ENCODE assay signal across 12 cellular contexts in the genomic region with DNA sequence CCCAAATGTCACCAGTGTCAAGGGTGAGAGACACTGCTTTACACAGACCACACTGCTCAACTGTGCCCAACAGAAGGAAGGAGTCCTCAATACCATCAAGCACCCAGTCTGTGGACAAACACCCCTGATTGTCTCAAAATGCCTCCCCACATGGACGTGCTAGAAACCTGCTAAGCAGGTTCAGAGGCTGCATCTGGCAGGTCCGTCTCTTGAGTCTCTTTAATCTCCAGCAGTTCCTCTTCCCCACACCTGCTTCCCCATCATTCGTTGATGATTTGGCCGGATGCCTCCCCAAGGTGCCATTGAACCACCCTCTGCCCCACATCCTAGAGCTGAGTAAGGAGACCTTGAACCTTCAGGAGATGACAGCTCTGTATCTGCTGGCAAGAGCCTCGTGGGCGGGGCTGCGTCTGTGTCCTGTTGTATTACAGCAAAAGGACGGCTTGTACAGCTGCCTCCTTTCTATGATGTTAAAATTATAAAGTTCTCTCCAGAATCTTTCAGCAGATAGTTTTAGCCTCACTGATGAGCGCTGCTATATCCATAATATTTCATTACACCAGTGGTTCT.
DNase-seq lines count a peak whose midpoint lies in the region; ATAC-seq lines count a peak whose summit lies in the region.
"Had no signal": no experiment of that assay in that cellular context is flagged by ENCODE, and none has a peak within 500 bp of the region (broad histone marks: within the 10 kb centered on the region; RNA-seq: fewer than 3 reads in every experiment).

No MANE protein-coding gene starts in this region.

- no peaks in the 10 kb centered on the region for H3K9me3 Mint-ChIP-seq in memory B cell
- H3K9me3 Mint-ChIP-seq: nephron had no signal

- no peak for ATAC-seq in memory B cell (ENCODE audit: low read depth)
- ATAC-seq in GM21526 (IDR thresholded peaks at IDR 0.05; ENCODE audit: low FRiP score, unreplicated experiment), result no peak
- ATAC-seq: gastroesophageal sphincter had no signal

- H3K27me3 Mint-ChIP-seq in memory B cell, result no peaks in the 10 kb centered on the region

- no peak overlapping the region for H3K4me3 Mint-ChIP-seq in memory B cell
- H3K4me3 Mint-ChIP-seq: nephron had no signal

- peak overlapping the region; percentile 35 for H3K27ac Mint-ChIP-seq in memory B cell
- H3K27ac Mint-ChIP-seq: nephron had no signal

- peaks cover 39% of the 10 kb centered on the region for H3K36me3 Mint-ChIP-seq in memory B cell

- DNase-seq in COR-L47 (lab: John Stamatoyannopoulos, UW) (peak; percentile 9), HuH-7.5 (ENCODE audit: low spot score) (peak; percentile 71), RPMI8226 (peak; percentile 28), memory B cell (ENCODE audit: low spot score in 2 of 2) (no peak), NCI-H526 treated with DMSO at 0.1 percent for 48 hours (lab: John Stamatoyannopoulos, UW) (no peak), NCI-H1694 treated with DMSO at 0.1 percent for 48 hours (lab: John Stamatoyannopoulos, UW) (no peak)
- DNase-seq: anterior cingulate cortex; BE2C; stimulated activated CD4-positive, alpha-beta T cell treated with anti-CD3 and anti-CD28 coated beads, Interleukin-15, amount 100 ng/mL, for 24 hours had no signal

- H3K4me1 Mint-ChIP-seq in memory B cell, result no peaks in the 10 kb centered on the region
- H3K4me1 Mint-ChIP-seq: nephron had no signal

Comparison
In these comparisons a context has a peak if more than half of its experiments do, and no peak if none do; other contexts are left out.
1. DNase-seq: peak in COR-L47 (single experiment), HuH-7.5 (single experiment) and RPMI8226 (single experiment); none in memory B cell (0 of 2), NCI-H526 treated with DMSO at 0.1 percent for 48 hours (single experiment) and NCI-H1694 treated with DMSO at 0.1 percent for 48 hours (single experiment).